Comparison of ENCODE assay signal across 1 cellular context in the genomic region with DNA sequence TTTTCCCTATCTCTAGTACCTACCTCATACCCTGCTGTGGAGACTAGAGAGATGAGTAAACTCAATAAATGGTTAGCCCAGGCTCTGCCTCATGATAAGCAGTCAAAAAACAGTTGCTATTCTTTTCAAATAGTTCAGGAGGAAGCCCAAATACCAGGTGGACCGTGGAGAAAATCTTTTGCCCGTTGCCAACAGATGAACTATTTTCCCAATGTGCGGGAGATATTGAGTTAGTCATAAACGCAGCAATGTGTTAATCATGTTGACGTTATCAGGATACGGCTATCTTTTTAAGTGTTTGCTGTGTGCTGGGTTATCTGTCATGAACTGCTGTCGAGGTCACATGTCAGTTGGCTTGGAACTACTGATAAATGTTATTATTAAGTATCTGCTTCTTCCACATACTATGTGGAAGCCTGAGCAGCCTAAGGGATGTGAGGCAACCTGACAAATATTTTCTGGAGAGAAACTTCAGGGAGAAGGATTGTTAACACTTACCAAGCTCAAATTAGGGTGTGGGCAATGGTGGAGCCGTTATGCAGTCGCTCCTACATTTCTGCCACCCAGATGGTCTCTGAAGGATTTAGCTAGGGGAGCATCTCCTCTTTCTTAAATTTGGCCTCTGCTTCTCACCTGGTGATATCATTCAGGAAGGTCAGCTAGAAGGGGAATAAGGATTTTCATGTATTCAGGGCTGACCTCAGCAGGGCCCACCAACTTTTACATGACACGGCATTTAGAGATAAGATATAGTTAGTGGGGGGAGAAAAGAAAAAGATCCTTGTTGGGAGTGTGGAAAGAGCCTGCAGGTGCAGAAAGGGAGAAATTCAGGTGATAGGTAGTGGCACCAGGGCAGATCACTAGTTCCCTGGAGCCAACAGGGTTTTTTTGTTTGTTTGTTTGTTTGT.
TF ChIP-seq lines count a peak whose summit lies in the region.

No MANE protein-coding gene starts in this region.

TF ChIP-seq in HEK293, 187 proteins besides CTCF, POLR2A, EP300 and RAD21 (continued from another document):
- TF ChIP-seq, protein P1, sequence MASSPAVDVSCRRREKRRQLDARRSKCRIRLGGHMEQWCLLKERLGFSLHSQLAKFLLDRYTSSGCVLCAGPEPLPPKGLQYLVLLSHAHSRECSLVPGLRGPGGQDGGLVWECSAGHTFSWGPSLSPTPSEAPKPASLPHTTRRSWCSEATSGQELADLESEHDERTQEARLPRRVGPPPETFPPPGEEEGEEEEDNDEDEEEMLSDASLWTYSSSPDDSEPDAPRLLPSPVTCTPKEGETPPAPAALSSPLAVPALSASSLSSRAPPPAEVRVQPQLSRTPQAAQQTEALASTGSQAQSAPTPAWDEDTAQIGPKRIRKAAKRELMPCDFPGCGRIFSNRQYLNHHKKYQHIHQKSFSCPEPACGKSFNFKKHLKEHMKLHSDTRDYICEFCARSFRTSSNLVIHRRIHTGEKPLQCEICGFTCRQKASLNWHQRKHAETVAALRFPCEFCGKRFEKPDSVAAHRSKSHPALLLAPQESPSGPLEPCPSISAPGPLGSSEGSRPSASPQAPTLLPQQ (tag by site-specific recombination; IDR thresholded peaks at IDR 0.05): peak; percentile 40; the same call in 1 of the 2 replicates
- TF ChIP-seq, protein P2, sequence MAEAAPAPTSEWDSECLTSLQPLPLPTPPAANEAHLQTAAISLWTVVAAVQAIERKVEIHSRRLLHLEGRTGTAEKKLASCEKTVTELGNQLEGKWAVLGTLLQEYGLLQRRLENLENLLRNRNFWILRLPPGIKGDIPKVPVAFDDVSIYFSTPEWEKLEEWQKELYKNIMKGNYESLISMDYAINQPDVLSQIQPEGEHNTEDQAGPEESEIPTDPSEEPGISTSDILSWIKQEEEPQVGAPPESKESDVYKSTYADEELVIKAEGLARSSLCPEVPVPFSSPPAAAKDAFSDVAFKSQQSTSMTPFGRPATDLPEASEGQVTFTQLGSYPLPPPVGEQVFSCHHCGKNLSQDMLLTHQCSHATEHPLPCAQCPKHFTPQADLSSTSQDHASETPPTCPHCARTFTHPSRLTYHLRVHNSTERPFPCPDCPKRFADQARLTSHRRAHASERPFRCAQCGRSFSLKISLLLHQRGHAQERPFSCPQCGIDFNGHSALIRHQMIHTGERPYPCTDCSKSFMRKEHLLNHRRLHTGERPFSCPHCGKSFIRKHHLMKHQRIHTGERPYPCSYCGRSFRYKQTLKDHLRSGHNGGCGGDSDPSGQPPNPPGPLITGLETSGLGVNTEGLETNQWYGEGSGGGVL (tag by site-specific recombination; IDR thresholded peaks at IDR 0.05): 0 out of 2 replicates have a peak, but pooled peaks have one; percentile 15
- TF ChIP-seq, protein P3, sequence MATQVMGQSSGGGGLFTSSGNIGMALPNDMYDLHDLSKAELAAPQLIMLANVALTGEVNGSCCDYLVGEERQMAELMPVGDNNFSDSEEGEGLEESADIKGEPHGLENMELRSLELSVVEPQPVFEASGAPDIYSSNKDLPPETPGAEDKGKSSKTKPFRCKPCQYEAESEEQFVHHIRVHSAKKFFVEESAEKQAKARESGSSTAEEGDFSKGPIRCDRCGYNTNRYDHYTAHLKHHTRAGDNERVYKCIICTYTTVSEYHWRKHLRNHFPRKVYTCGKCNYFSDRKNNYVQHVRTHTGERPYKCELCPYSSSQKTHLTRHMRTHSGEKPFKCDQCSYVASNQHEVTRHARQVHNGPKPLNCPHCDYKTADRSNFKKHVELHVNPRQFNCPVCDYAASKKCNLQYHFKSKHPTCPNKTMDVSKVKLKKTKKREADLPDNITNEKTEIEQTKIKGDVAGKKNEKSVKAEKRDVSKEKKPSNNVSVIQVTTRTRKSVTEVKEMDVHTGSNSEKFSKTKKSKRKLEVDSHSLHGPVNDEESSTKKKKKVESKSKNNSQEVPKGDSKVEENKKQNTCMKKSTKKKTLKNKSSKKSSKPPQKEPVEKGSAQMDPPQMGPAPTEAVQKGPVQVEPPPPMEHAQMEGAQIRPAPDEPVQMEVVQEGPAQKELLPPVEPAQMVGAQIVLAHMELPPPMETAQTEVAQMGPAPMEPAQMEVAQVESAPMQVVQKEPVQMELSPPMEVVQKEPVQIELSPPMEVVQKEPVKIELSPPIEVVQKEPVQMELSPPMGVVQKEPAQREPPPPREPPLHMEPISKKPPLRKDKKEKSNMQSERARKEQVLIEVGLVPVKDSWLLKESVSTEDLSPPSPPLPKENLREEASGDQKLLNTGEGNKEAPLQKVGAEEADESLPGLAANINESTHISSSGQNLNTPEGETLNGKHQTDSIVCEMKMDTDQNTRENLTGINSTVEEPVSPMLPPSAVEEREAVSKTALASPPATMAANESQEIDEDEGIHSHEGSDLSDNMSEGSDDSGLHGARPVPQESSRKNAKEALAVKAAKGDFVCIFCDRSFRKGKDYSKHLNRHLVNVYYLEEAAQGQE (tag by site-specific recombination; IDR thresholded peaks at IDR 0.05): no peak
- TF ChIP-seq TCF7L2 (IDR thresholded peaks at IDR 0.05; ENCODE audit: borderline replicate concordance, low read depth, low read length): 0 out of 2 replicates have a peak, but pooled peaks have one; percentile 28
- peak; percentile 63; the same call in 1 of the 2 replicates for TF ChIP-seq ZEB2 (tag by site-specific recombination; IDR thresholded peaks at IDR 0.05)
- TF ChIP-seq OSR2 (tag by site-specific recombination; IDR thresholded peaks at IDR 0.05): 0 out of 2 replicates have a peak, but pooled peaks have one; percentile 24
- TF ChIP-seq FEZF1 (tag by site-specific recombination; IDR thresholded peaks at IDR 0.05): peak; percentile 65
- TF ChIP-seq ZNF660 (tag by site-specific recombination; IDR thresholded peaks at IDR 0.05): peak; percentile 97
